19 cellular contexts compared by ENCODE assay signal in genomic region chr6:88670369-88670768, GRCh38.
DNase-seq lines count a peak whose midpoint lies in the region; ATAC-seq and TF ChIP-seq lines count a peak whose summit lies in the region.
"Had no signal": no experiment of that assay in that cellular context is flagged by ENCODE, and none has a peak within 500 bp of the region (broad histone marks: within the 10 kb centered on the region; RNA-seq: fewer than 3 reads in every experiment).

No MANE protein-coding gene starts in this region.

- no peak overlapping the region for H3K27ac ChIP-seq in endodermal cell (ENCODE audit: low read depth, low read length)
- H3K27ac ChIP-seq: A549 had no signal

- peak overlapping the region; percentile 38 for H3K4me3 ChIP-seq in endodermal cell (ENCODE audit: low read length)
- H3K4me3 ChIP-seq: A549 had no signal

- DNase-seq in Caki2 (ENCODE audit: low read depth): peak; percentile 40
- DNase-seq in KBM-7: peak; percentile 4
- DNase-seq in endodermal cell: no peak
- DNase-seq in left lobe of liver (ENCODE audit: low spot score): peak; percentile 67
- DNase-seq in cerebellar nuclear complex (lab: John Stamatoyannopoulos, UW): no peak
- no peak for DNase-seq in stimulated activated naive CD8-positive, alpha-beta T cell treated with anti-CD3 and anti-CD28 coated beads, Interleukin-15, Interleukin-2, amounts not matched to agents 100 U/mL and 50 U/mL, for 24 hours
- DNase-seq: BE2C, DMS 273 treated with DMSO at 0.1 percent for 48 hours, KG1, NCI-H1105, NCI-H2029 treated with DMSO at 0.1 percent for 48 hours, NCI-H2171, NCI-H345, NCI-H524, NCI-H82 had no signal

- peaks cover 57% of the 10 kb centered on the region for H3K36me3 Mint-ChIP-seq in endodermal cell (ENCODE audit: low read depth)

- in situ Hi-C loops in Caki2 (cut with HindIII; ENCODE audit: low pct_unique_long_range_greater_than_20kb, low sequenced_read_pairs) (no loop called here), KBM-7 (cut with MboI; ENCODE audit: low pct_unique_long_range_greater_than_20kb, low sequenced_read_pairs) (no loop called here)

- peaks cover 49% of the 10 kb centered on the region for H3K9me3 ChIP-seq in endodermal cell (ENCODE audit: control insufficient read depth, low read length)
- H3K9me3 ChIP-seq: A549, BE2C had no signal

- TF ChIP-seq CTCF in endodermal cell (conservative IDR thresholded peaks at IDR 0.05): no peak

- no peaks in the 10 kb centered on the region for H3K4me1 Mint-ChIP-seq in endodermal cell

- no peaks in the 10 kb centered on the region for H3K27me3 Mint-ChIP-seq in endodermal cell (ENCODE audit: insufficient read depth)

- H3K27ac Mint-ChIP-seq in endodermal cell: no peak overlapping the region

- no peak overlapping the region for H3K4me3 Mint-ChIP-seq in endodermal cell

- 94 to 100% methylated on average over 1 to 3 of the region's 3 CpGs for WGBS in endodermal cell (ENCODE audit: insufficient coverage in 1 of 2, insufficient read length in 1 of 2), 2 experiments

- no peaks in the 10 kb centered on the region for H3K27me3 ChIP-seq in endodermal cell (ENCODE audit: control insufficient read depth, insufficient read depth, low read length, poor library complexity, severe bottlenecking)
- H3K27me3 ChIP-seq: BE2C had no signal

- H3K36me3 ChIP-seq in endodermal cell (ENCODE audit: control insufficient read depth, insufficient read depth, low read length): peaks cover 4% of the 10 kb centered on the region
- H3K36me3 ChIP-seq: BE2C had no signal

- H3K9ac ChIP-seq in endodermal cell (ENCODE audit: extremely low read depth, low read length, poor library complexity, severe bottlenecking): no peak overlapping the region

- H3K4me1 ChIP-seq in endodermal cell (ENCODE audit: control insufficient read depth, insufficient read depth, low read length): no peaks in the 10 kb centered on the region
- H3K4me1 ChIP-seq: A549, BE2C had no signal

- ATAC-seq in left lobe of liver (peak; percentile 78), HG03565 (IDR thresholded peaks at IDR 0.05; ENCODE audit: unreplicated experiment) (no peak), HG02798 (IDR thresholded peaks at IDR 0.05; ENCODE audit: poor library complexity, unreplicated experiment) (no peak)
- ATAC-seq in stimulated activated naive CD8-positive, alpha-beta T cell treated with anti-CD3 and anti-CD28 coated beads, Interleukin-15, Interleukin-2, amounts not matched to agents 100 U/mL and 50 U/mL, for 24 hours: no peak
- ATAC-seq: A549, Right ventricle myocardium inferior had no signal

- H3K9me3 Mint-ChIP-seq in endodermal cell: peaks cover 48% of the 10 kb centered on the region

Comparison
In these comparisons a context has a peak if more than half of its experiments do, and no peak if none do; other contexts are left out.
1. DNase-seq: peak in Caki2 (single experiment), KBM-7 (single experiment) and left lobe of liver (single experiment); none in endodermal cell (single experiment), cerebellar nuclear complex (0 of 2) and stimulated activated naive CD8-positive, alpha-beta T cell treated with anti-CD3 and anti-CD28 coated beads, Interleukin-15, Interleukin-2, amounts not matched to agents 100 U/mL and 50 U/mL, for 24 hours (single experiment).